Comparison of ENCODE assay signal across 1 cellular context in the genomic region with DNA sequence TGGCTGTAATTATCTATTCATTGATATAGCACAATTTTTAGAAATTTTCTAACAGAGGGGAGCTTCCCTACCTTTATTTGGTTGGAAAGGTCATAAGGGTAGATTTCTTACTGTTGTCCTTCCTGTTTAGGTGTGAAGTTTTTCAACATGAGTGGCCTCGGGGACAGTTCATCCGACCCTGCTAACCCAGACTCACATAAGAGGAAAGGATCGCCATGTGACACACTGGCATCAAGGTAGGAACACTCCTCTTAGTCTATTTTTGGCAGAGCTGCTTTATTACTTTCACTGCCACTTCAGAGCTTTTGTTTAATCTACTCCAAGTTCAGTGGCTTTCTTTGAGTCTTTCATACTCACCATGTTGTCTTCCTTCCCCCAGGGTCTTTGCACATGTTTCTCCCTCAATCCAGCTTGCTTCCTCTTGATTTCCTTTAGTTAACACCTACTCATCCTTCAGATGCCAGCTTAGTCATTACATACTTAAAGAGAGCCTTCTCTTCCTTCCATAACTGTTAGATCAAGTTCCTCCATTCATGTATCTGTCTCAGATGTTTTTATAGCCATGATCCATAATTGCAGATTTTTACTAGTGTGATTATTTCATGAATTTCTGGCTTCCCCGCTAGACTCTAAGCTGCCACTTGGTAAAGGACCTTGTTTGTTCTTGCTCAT.
TF ChIP-seq lines count a peak whose summit lies in the region.

No MANE protein-coding gene starts in this region.

TF ChIP-seq in GM23338, 12 proteins besides CTCF, POLR2A, EP300 and RAD21:
- no peak for TF ChIP-seq POLR2AphosphoS5 (IDR thresholded peaks at IDR 0.05; ENCODE audit: low read depth)
- TF ChIP-seq ZNF114 (CRISPR knock-in tag; IDR thresholded peaks at IDR 0.05) = no peak
- TF ChIP-seq EZH2phosphoT487 (IDR thresholded peaks at IDR 0.05; ENCODE audit: unreplicated experiment) = no peak
- no peak for TF ChIP-seq EZH2 (IDR thresholded peaks at IDR 0.05; ENCODE audit: low read depth, unreplicated experiment)
- TF ChIP-seq, protein P1, sequence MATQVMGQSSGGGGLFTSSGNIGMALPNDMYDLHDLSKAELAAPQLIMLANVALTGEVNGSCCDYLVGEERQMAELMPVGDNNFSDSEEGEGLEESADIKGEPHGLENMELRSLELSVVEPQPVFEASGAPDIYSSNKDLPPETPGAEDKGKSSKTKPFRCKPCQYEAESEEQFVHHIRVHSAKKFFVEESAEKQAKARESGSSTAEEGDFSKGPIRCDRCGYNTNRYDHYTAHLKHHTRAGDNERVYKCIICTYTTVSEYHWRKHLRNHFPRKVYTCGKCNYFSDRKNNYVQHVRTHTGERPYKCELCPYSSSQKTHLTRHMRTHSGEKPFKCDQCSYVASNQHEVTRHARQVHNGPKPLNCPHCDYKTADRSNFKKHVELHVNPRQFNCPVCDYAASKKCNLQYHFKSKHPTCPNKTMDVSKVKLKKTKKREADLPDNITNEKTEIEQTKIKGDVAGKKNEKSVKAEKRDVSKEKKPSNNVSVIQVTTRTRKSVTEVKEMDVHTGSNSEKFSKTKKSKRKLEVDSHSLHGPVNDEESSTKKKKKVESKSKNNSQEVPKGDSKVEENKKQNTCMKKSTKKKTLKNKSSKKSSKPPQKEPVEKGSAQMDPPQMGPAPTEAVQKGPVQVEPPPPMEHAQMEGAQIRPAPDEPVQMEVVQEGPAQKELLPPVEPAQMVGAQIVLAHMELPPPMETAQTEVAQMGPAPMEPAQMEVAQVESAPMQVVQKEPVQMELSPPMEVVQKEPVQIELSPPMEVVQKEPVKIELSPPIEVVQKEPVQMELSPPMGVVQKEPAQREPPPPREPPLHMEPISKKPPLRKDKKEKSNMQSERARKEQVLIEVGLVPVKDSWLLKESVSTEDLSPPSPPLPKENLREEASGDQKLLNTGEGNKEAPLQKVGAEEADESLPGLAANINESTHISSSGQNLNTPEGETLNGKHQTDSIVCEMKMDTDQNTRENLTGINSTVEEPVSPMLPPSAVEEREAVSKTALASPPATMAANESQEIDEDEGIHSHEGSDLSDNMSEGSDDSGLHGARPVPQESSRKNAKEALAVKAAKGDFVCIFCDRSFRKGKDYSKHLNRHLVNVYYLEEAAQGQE (IDR thresholded peaks at IDR 0.05; ENCODE audit: unreplicated experiment) = no peak
- TF ChIP-seq, protein P2, sequence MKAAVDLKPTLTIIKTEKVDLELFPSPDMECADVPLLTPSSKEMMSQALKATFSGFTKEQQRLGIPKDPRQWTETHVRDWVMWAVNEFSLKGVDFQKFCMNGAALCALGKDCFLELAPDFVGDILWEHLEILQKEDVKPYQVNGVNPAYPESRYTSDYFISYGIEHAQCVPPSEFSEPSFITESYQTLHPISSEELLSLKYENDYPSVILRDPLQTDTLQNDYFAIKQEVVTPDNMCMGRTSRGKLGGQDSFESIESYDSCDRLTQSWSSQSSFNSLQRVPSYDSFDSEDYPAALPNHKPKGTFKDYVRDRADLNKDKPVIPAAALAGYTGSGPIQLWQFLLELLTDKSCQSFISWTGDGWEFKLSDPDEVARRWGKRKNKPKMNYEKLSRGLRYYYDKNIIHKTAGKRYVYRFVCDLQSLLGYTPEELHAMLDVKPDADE (IDR thresholded peaks at IDR 0.05) = no peak
- TF ChIP-seq, protein P3, sequence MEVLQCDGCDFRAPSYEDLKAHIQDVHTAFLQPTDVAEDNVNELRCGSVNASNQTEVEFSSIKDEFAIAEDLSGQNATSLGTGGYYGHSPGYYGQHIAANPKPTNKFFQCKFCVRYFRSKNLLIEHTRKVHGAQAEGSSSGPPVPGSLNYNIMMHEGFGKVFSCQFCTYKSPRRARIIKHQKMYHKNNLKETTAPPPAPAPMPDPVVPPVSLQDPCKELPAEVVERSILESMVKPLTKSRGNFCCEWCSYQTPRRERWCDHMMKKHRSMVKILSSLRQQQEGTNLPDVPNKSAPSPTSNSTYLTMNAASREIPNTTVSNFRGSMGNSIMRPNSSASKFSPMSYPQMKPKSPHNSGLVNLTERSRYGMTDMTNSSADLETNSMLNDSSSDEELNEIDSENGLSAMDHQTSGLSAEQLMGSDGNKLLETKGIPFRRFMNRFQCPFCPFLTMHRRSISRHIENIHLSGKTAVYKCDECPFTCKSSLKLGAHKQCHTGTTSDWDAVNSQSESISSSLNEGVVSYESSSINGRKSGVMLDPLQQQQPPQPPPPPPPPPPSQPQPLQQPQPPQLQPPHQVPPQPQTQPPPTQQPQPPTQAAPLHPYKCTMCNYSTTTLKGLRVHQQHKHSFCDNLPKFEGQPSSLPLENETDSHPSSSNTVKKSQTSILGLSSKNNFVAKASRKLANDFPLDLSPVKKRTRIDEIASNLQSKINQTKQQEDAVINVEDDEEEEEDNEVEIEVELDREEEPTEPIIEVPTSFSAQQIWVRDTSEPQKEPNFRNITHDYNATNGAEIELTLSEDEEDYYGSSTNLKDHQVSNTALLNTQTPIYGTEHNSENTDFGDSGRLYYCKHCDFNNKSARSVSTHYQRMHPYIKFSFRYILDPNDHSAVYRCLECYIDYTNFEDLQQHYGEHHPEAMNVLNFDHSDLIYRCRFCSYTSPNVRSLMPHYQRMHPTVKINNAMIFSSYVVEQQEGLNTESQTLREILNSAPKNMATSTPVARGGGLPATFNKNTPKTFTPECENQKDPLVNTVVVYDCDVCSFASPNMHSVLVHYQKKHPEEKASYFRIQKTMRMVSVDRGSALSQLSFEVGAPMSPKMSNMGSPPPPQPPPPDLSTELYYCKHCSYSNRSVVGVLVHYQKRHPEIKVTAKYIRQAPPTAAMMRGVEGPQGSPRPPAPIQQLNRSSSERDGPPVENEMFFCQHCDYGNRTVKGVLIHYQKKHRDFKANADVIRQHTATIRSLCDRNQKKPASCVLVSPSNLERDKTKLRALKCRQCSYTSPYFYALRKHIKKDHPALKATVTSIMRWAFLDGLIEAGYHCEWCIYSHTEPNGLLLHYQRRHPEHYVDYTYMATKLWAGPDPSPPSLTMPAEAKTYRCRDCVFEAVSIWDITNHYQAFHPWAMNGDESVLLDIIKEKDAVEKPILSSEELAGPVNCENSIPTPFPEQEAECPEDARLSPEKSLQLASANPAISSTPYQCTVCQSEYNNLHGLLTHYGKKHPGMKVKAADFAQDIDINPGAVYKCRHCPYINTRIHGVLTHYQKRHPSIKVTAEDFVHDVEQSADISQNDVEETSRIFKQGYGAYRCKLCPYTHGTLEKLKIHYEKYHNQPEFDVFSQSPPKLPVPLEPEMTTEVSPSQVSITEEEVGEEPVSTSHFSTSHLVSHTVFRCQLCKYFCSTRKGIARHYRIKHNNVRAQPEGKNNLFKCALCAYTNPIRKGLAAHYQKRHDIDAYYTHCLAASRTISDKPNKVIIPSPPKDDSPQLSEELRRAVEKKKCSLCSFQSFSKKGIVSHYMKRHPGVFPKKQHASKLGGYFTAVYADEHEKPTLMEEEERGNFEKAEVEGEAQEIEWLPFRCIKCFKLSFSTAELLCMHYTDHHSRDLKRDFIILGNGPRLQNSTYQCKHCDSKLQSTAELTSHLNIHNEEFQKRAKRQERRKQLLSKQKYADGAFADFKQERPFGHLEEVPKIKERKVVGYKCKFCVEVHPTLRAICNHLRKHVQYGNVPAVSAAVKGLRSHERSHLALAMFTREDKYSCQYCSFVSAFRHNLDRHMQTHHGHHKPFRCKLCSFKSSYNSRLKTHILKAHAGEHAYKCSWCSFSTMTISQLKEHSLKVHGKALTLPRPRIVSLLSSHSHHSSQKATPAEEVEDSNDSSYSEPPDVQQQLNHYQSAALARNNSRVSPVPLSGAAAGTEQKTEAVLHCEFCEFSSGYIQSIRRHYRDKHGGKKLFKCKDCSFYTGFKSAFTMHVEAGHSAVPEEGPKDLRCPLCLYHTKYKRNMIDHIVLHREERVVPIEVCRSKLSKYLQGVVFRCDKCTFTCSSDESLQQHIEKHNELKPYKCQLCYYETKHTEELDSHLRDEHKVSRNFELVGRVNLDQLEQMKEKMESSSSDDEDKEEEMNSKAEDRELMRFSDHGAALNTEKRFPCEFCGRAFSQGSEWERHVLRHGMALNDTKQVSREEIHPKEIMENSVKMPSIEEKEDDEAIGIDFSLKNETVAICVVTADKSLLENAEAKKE (CRISPR knock-in tag; IDR thresholded peaks at IDR 0.05) = no peak
- no peak for TF ChIP-seq STAT1 (IDR thresholded peaks at IDR 0.05; ENCODE audit: unreplicated experiment)
- TF ChIP-seq JUNB (IDR thresholded peaks at IDR 0.05; ENCODE audit: unreplicated experiment) = no peak
- no peak for TF ChIP-seq ZNF331 (CRISPR knock-in tag; IDR thresholded peaks at IDR 0.05; ENCODE audit: low read depth)
- no peak for TF ChIP-seq CREB1 (CRISPR knock-in tag; IDR thresholded peaks at IDR 0.05; ENCODE audit: low read depth)
- TF ChIP-seq NANOG (IDR thresholded peaks at IDR 0.05; ENCODE audit: borderline replicate concordance) = no peak
TF ChIP-seq in GM23338: peak in this region for 0.
